8 cellular contexts compared by ENCODE assay signal in the genomic region with DNA sequence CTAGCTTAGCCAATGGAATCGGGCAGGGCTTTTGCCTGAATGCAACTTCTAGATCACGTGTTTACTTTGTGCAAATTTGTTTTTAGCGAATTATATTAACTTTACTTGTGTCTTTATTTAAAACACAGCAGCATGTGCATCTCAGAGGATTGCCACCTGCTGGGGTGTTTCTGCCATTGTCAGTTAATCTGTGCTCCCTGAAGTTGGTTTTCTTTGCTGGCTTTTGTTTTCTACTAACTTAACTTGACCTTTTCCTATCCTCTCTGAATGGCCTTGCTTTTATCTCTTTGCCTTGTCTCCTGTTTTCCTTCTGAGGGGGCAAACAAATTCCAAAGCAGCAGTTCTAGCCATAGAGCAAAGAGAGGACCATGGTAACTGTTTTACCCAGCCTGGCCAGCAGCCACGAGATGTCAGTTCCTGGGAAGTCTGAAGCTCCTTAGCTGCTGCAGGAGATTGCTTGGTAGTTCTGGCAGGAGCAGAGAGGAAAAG.
A peak's percentile ranks its signal among the peaks of the same experiment; 100 is the strongest.
DNase-seq lines count a peak whose midpoint lies in the region; ATAC-seq, FAIRE-seq and TF ChIP-seq lines count a peak whose summit lies in the region.

No MANE protein-coding gene starts in this region.

- no peak for ATAC-seq in T-cell (replicated peaks in 1 of 4)

- H3K9me3 ChIP-seq in kidney (ENCODE audit: control insufficient read depth in 1 of 2, low read length in 2 of 2): no peaks in the 10 kb centered on the region

- peaks cover 0 to 13% (median 2%) of the 10 kb centered on the region in 3 donors for H3K4me1 Mint-ChIP-seq in T-cell

- no peaks in the 10 kb centered on the region for H3K9me3 Mint-ChIP-seq in T-cell

- intact Hi-C loops in kidney (cut with DNase I): no loop called here

- no peak for FAIRE-seq in kidney (lab: Jason Lieb, UNC)

- DNase-seq in GM12864 (ENCODE audit: low read depth) (no peak), HFF-Myc (ENCODE audit: extremely low read depth, low read depth) (no peak), SW480 (ENCODE audit: low spot score) (peak; percentile 13), kidney (no peak), NCI-H187 (lab: John Stamatoyannopoulos, UW) (no peak), NCI-H1436 treated with DMSO at 0.1 percent for 48 hours (lab: John Stamatoyannopoulos, UW) (no peak), 8988T (no peak), T-cell (no peak)

- peak overlapping the region in 1 of 2 donors; percentile 16 for H3K27ac Mint-ChIP-seq in T-cell

- peak; percentile 65 for TF ChIP-seq CTCF in GM12864 (IDR thresholded peaks at IDR 0.05; ENCODE audit: low read depth, low read length, missing control alignments)
- TF ChIP-seq CTCF in HFF-Myc (IDR thresholded peaks at IDR 0.05; ENCODE audit: low read depth, low read length, missing control alignments): peak; percentile 56
- TF ChIP-seq CTCF in kidney (IDR thresholded peaks at IDR 0.05; ENCODE audit: borderline replicate concordance, extremely low read depth, insufficient read depth): peak; percentile 47

- H3K4me3 Mint-ChIP-seq in T-cell: no peak overlapping the region

- H3K4me3 ChIP-seq in GM12864 (ENCODE audit: low read depth, low read length) (no peak overlapping the region), HFF-Myc (replicated peaks; ENCODE audit: low read depth, low read length) (no peak overlapping the region), kidney (ENCODE audit: low read length in 2 of 2) (no peak overlapping the region)

- no peak overlapping the region for H3K9ac ChIP-seq in kidney (ENCODE audit: low read length in 2 of 2)

- no peak overlapping the region for H3K27ac ChIP-seq in kidney (ENCODE audit: low read depth in 2 of 2, low read length in 2 of 2)

- POLR2A ChIA-PET in T-cell (lab: Charles Lee): no interaction called here

- H3K4me1 ChIP-seq in kidney (ENCODE audit: control insufficient read depth in 1 of 2, insufficient read depth in 1 of 2, low read depth in 1 of 2, low read length in 2 of 2): peaks cover 5 to 9% of the 10 kb centered on the region in 2 donors

- peaks cover 15 to 20% of the 10 kb centered on the region in 2 donors for H3K27me3 Mint-ChIP-seq in T-cell

- H3K36me3 Mint-ChIP-seq in T-cell: no peaks in the 10 kb centered on the region

- CTCF ChIA-PET in T-cell (lab: Charles Lee): interaction anchor here (0.5 to 1.6 kb wide), 2 partner anchors 99 to 103 kb away, joined by 5 to 9 read pairs; no protein-coding TSS in a partner anchor

- no peaks in the 10 kb centered on the region for H3K36me3 ChIP-seq in kidney (ENCODE audit: control insufficient read depth in 1 of 2, insufficient read depth in 2 of 2, low read length in 2 of 2)
